1 cellular context compared by ENCODE assay signal in genomic region chr1:213790565-213790964, GRCh38.
TF ChIP-seq lines count a peak whose summit lies in the region.

No MANE protein-coding gene starts in this region.

TF ChIP-seq in HepG2, 621 proteins besides CTCF, POLR2A, EP300 and RAD21 (continued from another document and continues in another):
- TF ChIP-seq CREBL2 (CRISPR knock-in tag; IDR thresholded peaks at IDR 0.05; ENCODE audit: borderline replicate concordance) (no peak), FOXA3 (CRISPR knock-in tag; IDR thresholded peaks at IDR 0.05) (peak; percentile 45; the same call in 1 of the 2 replicates), GATAD1 (CRISPR knock-in tag; IDR thresholded peaks at IDR 0.05) (no peak), MTF1 (CRISPR knock-in tag; IDR thresholded peaks at IDR 0.05) (no peak), HMG20A (CRISPR knock-in tag; IDR thresholded peaks at IDR 0.05; ENCODE audit: borderline replicate concordance) (peak; percentile 81; the same call in 1 of the 2 replicates), AFF4 (CRISPR knock-in tag; IDR thresholded peaks at IDR 0.05) (no peak), KDM3A (CRISPR knock-in tag; IDR thresholded peaks at IDR 0.05; ENCODE audit: low read depth) (no peak), ZBTB49 (CRISPR knock-in tag; IDR thresholded peaks at IDR 0.05; ENCODE audit: borderline replicate concordance) (no peak), CREM (IDR thresholded peaks at IDR 0.05) (no peak), CREM (CRISPR knock-in tag; IDR thresholded peaks at IDR 0.05) (no peak), SMC3 (IDR thresholded peaks at IDR 0.05; ENCODE audit: low read length) (0 out of 2 replicates have a peak, but pooled peaks have one; percentile 11), ATF6 (CRISPR knock-in tag; conservative IDR thresholded peaks at IDR 0.05) (no peak), RFX3 (CRISPR knock-in tag; IDR thresholded peaks at IDR 0.05) (no peak), PHF8 (CRISPR knock-in tag; IDR thresholded peaks at IDR 0.05) (no peak), ZBTB7A (CRISPR knock-in tag; IDR thresholded peaks at IDR 0.05) (no peak), NKX3-1 (CRISPR knock-in tag; IDR thresholded peaks at IDR 0.05) (no peak), HMG20B (CRISPR knock-in tag; conservative IDR thresholded peaks at IDR 0.05) (0 out of 2 replicates have a peak, but pooled peaks have one; percentile 25), TFE3 (CRISPR knock-in tag; IDR thresholded peaks at IDR 0.05) (peak; percentile 91), TRIM24 (CRISPR knock-in tag; IDR thresholded peaks at IDR 0.05) (no peak), SNAI1 (CRISPR knock-in tag; IDR thresholded peaks at IDR 0.05; ENCODE audit: borderline replicate concordance) (no peak), ZMYM4 (CRISPR knock-in tag; IDR thresholded peaks at IDR 0.05) (no peak), ZSCAN21 (CRISPR knock-in tag; IDR thresholded peaks at IDR 0.05; ENCODE audit: borderline replicate concordance) (no peak), BHLHE40 (IDR thresholded peaks at IDR 0.05; ENCODE audit: low read length) (peak; percentile 62), RFX5 (IDR thresholded peaks at IDR 0.05; ENCODE audit: low read depth, low read length) (no peak), MIER3 (CRISPR knock-in tag; IDR thresholded peaks at IDR 0.05; ENCODE audit: borderline replicate concordance) (peak; percentile 43; the same call in 1 of the 2 replicates), ZNF607 (CRISPR knock-in tag; IDR thresholded peaks at IDR 0.05; ENCODE audit: borderline replicate concordance) (no peak), ZNF883 (CRISPR knock-in tag; IDR thresholded peaks at IDR 0.05; ENCODE audit: not compliant biosample characterization) (no peak), SALL1 (CRISPR knock-in tag; IDR thresholded peaks at IDR 0.05) (peak; percentile 13; the same call in 1 of the 2 replicates), MTA1 (CRISPR knock-in tag; IDR thresholded peaks at IDR 0.05; ENCODE audit: borderline replicate concordance) (no peak), ZNF3 (CRISPR knock-in tag; IDR thresholded peaks at IDR 0.05) (no peak), GATAD2A (CRISPR knock-in tag; IDR thresholded peaks at IDR 0.05) (peak; percentile 80), ZNF703 (CRISPR knock-in tag; IDR thresholded peaks at IDR 0.05; ENCODE audit: borderline replicate concordance) (no peak), SKIL (CRISPR knock-in tag; IDR thresholded peaks at IDR 0.05; ENCODE audit: borderline replicate concordance) (no peak), ZNF644 (CRISPR knock-in tag; IDR thresholded peaks at IDR 0.05; ENCODE audit: low read depth) (peak; percentile 78), ZNF616 (CRISPR knock-in tag; IDR thresholded peaks at IDR 0.05; ENCODE audit: low read depth) (no peak), KAT2B (IDR thresholded peaks at IDR 0.05; ENCODE audit: borderline replicate concordance, low read depth, low read length) (no peak), NFE2L1 (CRISPR knock-in tag; IDR thresholded peaks at IDR 0.05; ENCODE audit: borderline replicate concordance) (no peak), ZNF333 (CRISPR knock-in tag; IDR thresholded peaks at IDR 0.05; ENCODE audit: borderline replicate concordance) (no peak), TCF7 (IDR thresholded peaks at IDR 0.05; ENCODE audit: low read depth) (peak; percentile 71), AHR (CRISPR knock-in tag; IDR thresholded peaks at IDR 0.05) (no peak), ZFX (CRISPR knock-in tag; IDR thresholded peaks at IDR 0.05; ENCODE audit: low read depth) (no peak), FOXJ3 (CRISPR knock-in tag; IDR thresholded peaks at IDR 0.05; ENCODE audit: borderline replicate concordance) (no peak), PAF1 (CRISPR knock-in tag; IDR thresholded peaks at IDR 0.05) (no peak), FOSL2 (CRISPR knock-in tag; IDR thresholded peaks at IDR 0.05) (peak; percentile 94), MAFF (IDR thresholded peaks at IDR 0.05; ENCODE audit: low read depth, low read length) (no peak), JUND (CRISPR knock-in tag; IDR thresholded peaks at IDR 0.05) (no peak)
- TF ChIP-seq, protein P1, sequence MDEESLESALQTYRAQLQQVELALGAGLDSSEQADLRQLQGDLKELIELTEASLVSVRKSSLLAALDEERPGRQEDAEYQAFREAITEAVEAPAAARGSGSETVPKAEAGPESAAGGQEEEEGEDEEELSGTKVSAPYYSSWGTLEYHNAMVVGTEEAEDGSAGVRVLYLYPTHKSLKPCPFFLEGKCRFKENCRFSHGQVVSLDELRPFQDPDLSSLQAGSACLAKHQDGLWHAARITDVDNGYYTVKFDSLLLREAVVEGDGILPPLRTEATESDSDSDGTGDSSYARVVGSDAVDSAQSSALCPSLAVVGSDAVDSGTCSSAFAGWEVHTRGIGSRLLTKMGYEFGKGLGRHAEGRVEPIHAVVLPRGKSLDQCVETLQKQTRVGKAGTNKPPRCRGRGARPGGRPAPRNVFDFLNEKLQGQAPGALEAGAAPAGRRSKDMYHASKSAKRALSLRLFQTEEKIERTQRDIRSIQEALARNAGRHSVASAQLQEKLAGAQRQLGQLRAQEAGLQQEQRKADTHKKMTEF (CRISPR knock-in tag; IDR thresholded peaks at IDR 0.05) = no peak
- TF ChIP-seq, protein P2, sequence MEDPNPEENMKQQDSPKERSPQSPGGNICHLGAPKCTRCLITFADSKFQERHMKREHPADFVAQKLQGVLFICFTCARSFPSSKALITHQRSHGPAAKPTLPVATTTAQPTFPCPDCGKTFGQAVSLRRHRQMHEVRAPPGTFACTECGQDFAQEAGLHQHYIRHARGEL (CRISPR knock-in tag; IDR thresholded peaks at IDR 0.05) = no peak
- TF ChIP-seq, protein P3, sequence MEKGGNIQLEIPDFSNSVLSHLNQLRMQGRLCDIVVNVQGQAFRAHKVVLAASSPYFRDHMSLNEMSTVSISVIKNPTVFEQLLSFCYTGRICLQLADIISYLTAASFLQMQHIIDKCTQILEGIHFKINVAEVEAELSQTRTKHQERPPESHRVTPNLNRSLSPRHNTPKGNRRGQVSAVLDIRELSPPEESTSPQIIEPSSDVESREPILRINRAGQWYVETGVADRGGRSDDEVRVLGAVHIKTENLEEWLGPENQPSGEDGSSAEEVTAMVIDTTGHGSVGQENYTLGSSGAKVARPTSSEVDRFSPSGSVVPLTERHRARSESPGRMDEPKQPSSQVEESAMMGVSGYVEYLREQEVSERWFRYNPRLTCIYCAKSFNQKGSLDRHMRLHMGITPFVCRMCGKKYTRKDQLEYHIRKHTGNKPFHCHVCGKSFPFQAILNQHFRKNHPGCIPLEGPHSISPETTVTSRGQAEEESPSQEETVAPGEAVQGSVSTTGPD (CRISPR knock-in tag; IDR thresholded peaks at IDR 0.05) = no peak
- TF ChIP-seq, protein P4, sequence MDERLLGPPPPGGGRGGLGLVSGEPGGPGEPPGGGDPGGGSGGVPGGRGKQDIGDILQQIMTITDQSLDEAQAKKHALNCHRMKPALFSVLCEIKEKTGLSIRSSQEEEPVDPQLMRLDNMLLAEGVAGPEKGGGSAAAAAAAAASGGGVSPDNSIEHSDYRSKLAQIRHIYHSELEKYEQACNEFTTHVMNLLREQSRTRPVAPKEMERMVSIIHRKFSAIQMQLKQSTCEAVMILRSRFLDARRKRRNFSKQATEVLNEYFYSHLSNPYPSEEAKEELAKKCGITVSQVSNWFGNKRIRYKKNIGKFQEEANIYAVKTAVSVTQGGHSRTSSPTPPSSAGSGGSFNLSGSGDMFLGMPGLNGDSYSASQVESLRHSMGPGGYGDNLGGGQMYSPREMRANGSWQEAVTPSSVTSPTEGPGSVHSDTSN (CRISPR knock-in tag; IDR thresholded peaks at IDR 0.05) = no peak
